In genomic region chrX:48897621-48898306, GRCh38 we compare ENCODE assay signal across 8 cellular contexts. TPM values are rescaled to one million over a fixed set of nuclear protein-coding genes. Genes with fewer than 3 reads are reported as not detected.
DNase-seq lines count a peak whose midpoint lies in the region; ATAC-seq and TF ChIP-seq lines count a peak whose summit lies in the region.

Gene PQBP1, plus strand, starts transcription at chrX:48897930. Its CDS starts 580 bp downstream, at chrX:48898510.
Gene TIMM17B, minus strand, starts transcription at chrX:48897768. Its CDS starts 19 bp downstream, at chrX:48897749.

- H3K4me1 Mint-ChIP-seq in GM23338 = no peaks in the 10 kb centered on the region; the same call in 2 of the 3 replicates
- H3K4me1 Mint-ChIP-seq in activated T-helper 17 cell treated with anti-CD3 and anti-CD28 coated beads, Interleukin-2, amount 50 U/mL, for 72 hours = peaks cover 6% of the 10 kb centered on the region
- H3K4me1 Mint-ChIP-seq in naive thymus-derived CD4-positive, alpha-beta T cell = peaks cover 6 to 42% (median 24%) of the 10 kb centered on the region in 7 donors
- H3K4me1 Mint-ChIP-seq in stimulated activated naive B cell treated with anti-CD40 and anti-IgM and Interleukin-4, amounts not matched to agents 10 μg/mL and 1 μg/mL and 100 μg/mL, for 72 hours = peaks cover 0 to 14% of the 10 kb centered on the region in 2 donors

- H3K27me3 ChIP-seq in DOHH2 (ENCODE audit: control insufficient read depth, low read length) (no peaks in the 10 kb centered on the region), GM23338 (ENCODE audit: insufficient read depth) (no peaks in the 10 kb centered on the region)
- no peaks in the 10 kb centered on the region for H3K27me3 ChIP-seq in naive thymus-derived CD4-positive, alpha-beta T cell (ENCODE audit: control insufficient read depth in 2 of 2, insufficient read depth in 2 of 2, low read length in 2 of 2)

- no peak for TF ChIP-seq CTCF in DOHH2 (IDR thresholded peaks at IDR 0.05; ENCODE audit: low read depth, low read length, poor library complexity, severe bottlenecking)
- TF ChIP-seq CTCF in GM23338 (conservative IDR thresholded peaks at IDR 0.05; ENCODE audit: low read depth in 2 of 2) = no peak

- H3K4me3 ChIP-seq in DOHH2 (ENCODE audit: low read length) = peak within 1 kb of the TSS; percentile 88
- peak within 1 kb of the TSS; percentile 83 for H3K4me3 ChIP-seq in GM23338
- peak within 1 kb of the TSS; percentile 91 for H3K4me3 ChIP-seq in naive thymus-derived CD4-positive, alpha-beta T cell (ENCODE audit: low read length)

- CTCF ChIA-PET in naive thymus-derived CD4-positive, alpha-beta T cell (lab: Charles Lee) = interaction anchor here (0.6 to 1.1 kb wide), 4 partner anchors 8 to 249 kb away, joined by 3 to 5 read pairs (median 4); no protein-coding TSS in a partner anchor

- intact Hi-C loops in naive thymus-derived CD4-positive, alpha-beta T cell (cut with micrococcal nuclease) = loop anchor here (1.0 to 10.0 kb wide), 17 partner anchors 14 to 1335 kb away; partner anchors contain the start of genes GRIPAP1 (in 2 of the 2), MAGIX (in 2 of the 2), PPP1R3F (in 2 of the 2) and SLC35A2 (in 2 of the 2)

- POLR2A ChIA-PET in naive thymus-derived CD4-positive, alpha-beta T cell (lab: Charles Lee) = interaction anchor here (0.7 to 4.1 kb wide), 13 partner anchors 10 to 358 kb away, joined by 3 to 29 read pairs (median 6); partner anchors contain the start of genes HDAC6, OTUD5, PIM2 and SLC35A2

- peak; percentile 90 for ATAC-seq in GM23338
- ATAC-seq in activated T-helper 17 cell treated with anti-CD3 and anti-CD28 coated beads, Interleukin-2, amount 50 U/mL, for 72 hours (replicated peaks) = peak; percentile 94
- ATAC-seq in naive thymus-derived CD4-positive, alpha-beta T cell = peak; percentile 92
- peak; percentile 90 to 92 for ATAC-seq in stimulated activated naive B cell treated with anti-CD40 and anti-IgM and Interleukin-4, amounts not matched to agents 10 μg/mL and 1 μg/mL and 100 μg/mL, for 72 hours (replicated peaks)

- H3K27ac Mint-ChIP-seq in GM23338 = peak within 1 kb of the TSS; percentile 97
- peak within 1 kb of the TSS; percentile 94 for H3K27ac Mint-ChIP-seq in activated T-helper 17 cell treated with anti-CD3 and anti-CD28 coated beads, Interleukin-2, amount 50 U/mL, for 72 hours
- peak within 1 kb of the TSS; percentile 89 to 98 (median 94) for H3K27ac Mint-ChIP-seq in naive thymus-derived CD4-positive, alpha-beta T cell
- H3K27ac Mint-ChIP-seq in stimulated activated naive B cell treated with anti-CD40 and anti-IgM and Interleukin-4, amounts not matched to agents 10 μg/mL and 1 μg/mL and 100 μg/mL, for 72 hours = peak within 1 kb of the TSS; percentile 97

- H3K9me3 ChIP-seq in DOHH2 (ENCODE audit: control insufficient read depth, insufficient read depth, low read length) = no peaks in the 10 kb centered on the region
- H3K9me3 ChIP-seq in naive thymus-derived CD4-positive, alpha-beta T cell (ENCODE audit: control insufficient read depth in 2 of 3, low read length in 3 of 3) = no peaks in the 10 kb centered on the region

- H3K9me2 ChIP-seq in DOHH2 (replicated peaks; ENCODE audit: control insufficient read depth, low read length) (no peaks in the 10 kb centered on the region), GM23338 (ENCODE audit: insufficient read depth) (no peaks in the 10 kb centered on the region)

- 0 out of 2 replicates have a peak within 1 kb of the TSS, but pooled peaks have one; percentile 52 for H2AFZ ChIP-seq in GM23338

- H3K79me2 ChIP-seq in DOHH2 (ENCODE audit: control insufficient read depth, low read length) = peaks cover 48% of the 10 kb centered on the region
- H3K79me2 ChIP-seq in GM23338 (replicated peaks; ENCODE audit: insufficient read depth) = peaks cover 41% of the 10 kb centered on the region

- peaks cover 3% of the 10 kb centered on the region for H3K27me3 Mint-ChIP-seq in GM23338 (ENCODE audit: insufficient read depth, low read depth, poor library complexity)
- no peaks in the 10 kb centered on the region for H3K27me3 Mint-ChIP-seq in activated T-helper 17 cell treated with anti-CD3 and anti-CD28 coated beads, Interleukin-2, amount 50 U/mL, for 72 hours
- no peaks in the 10 kb centered on the region for H3K27me3 Mint-ChIP-seq in naive thymus-derived CD4-positive, alpha-beta T cell
- peaks cover 0 to 5% of the 10 kb centered on the region in 2 donors for H3K27me3 Mint-ChIP-seq in stimulated activated naive B cell treated with anti-CD40 and anti-IgM and Interleukin-4, amounts not matched to agents 10 μg/mL and 1 μg/mL and 100 μg/mL, for 72 hours

- H3K36me3 ChIP-seq in DOHH2 (ENCODE audit: control insufficient read depth, low read length) = peaks cover 20% of the 10 kb centered on the region
- H3K36me3 ChIP-seq in GM23338 (ENCODE audit: insufficient read depth) = no peaks in the 10 kb centered on the region; the same call in 1 of the 2 replicates
- peaks cover 3 to 31% (median 6%) of the 10 kb centered on the region in 3 experiments for H3K36me3 ChIP-seq in naive thymus-derived CD4-positive, alpha-beta T cell (ENCODE audit: control insufficient read depth in 2 of 3, insufficient read depth in 3 of 3, low read length in 3 of 3)

- no peaks in the 10 kb centered on the region for H3K9me3 Mint-ChIP-seq in GM23338
- no peaks in the 10 kb centered on the region for H3K9me3 Mint-ChIP-seq in activated T-helper 17 cell treated with anti-CD3 and anti-CD28 coated beads, Interleukin-2, amount 50 U/mL, for 72 hours
- H3K9me3 Mint-ChIP-seq in naive thymus-derived CD4-positive, alpha-beta T cell = peaks cover 0 to 4% (median 0%) of the 10 kb centered on the region in 11 donors
- H3K9me3 Mint-ChIP-seq in stimulated activated naive B cell treated with anti-CD40 and anti-IgM and Interleukin-4, amounts not matched to agents 10 μg/mL and 1 μg/mL and 100 μg/mL, for 72 hours = no peaks in the 10 kb centered on the region

- peaks cover 41% of the 10 kb centered on the region for H3K36me3 Mint-ChIP-seq in GM23338 (ENCODE audit: low read depth)
- peaks cover 49% of the 10 kb centered on the region for H3K36me3 Mint-ChIP-seq in activated T-helper 17 cell treated with anti-CD3 and anti-CD28 coated beads, Interleukin-2, amount 50 U/mL, for 72 hours (ENCODE audit: low read depth)
- H3K36me3 Mint-ChIP-seq in naive thymus-derived CD4-positive, alpha-beta T cell = peaks cover 0 to 9% (median 0%) of the 10 kb centered on the region in 5 donors
- peaks cover 11 to 19% of the 10 kb centered on the region in 2 donors for H3K36me3 Mint-ChIP-seq in stimulated activated naive B cell treated with anti-CD40 and anti-IgM and Interleukin-4, amounts not matched to agents 10 μg/mL and 1 μg/mL and 100 μg/mL, for 72 hours

- DNase-seq in GM23338 (ENCODE audit: low spot score) (peak; percentile 90), LHCN-M2 (ENCODE audit: low read depth) (peak; percentile 95), RPMI8226 (peak; percentile 96), fibroblast of gingiva (ENCODE audit: low read depth) (peak; percentile 96)
- peak; percentile 71 to 93 (median 89) for DNase-seq in naive thymus-derived CD4-positive, alpha-beta T cell
- peak; percentile 85 for DNase-seq in stimulated activated naive B cell treated with anti-CD40 and anti-IgM and Interleukin-4, amounts not matched to agents 10 μg/mL and 1 μg/mL and 100 μg/mL, for 72 hours

- H3F3A ChIP-seq in DOHH2 (ENCODE audit: control insufficient read depth, insufficient read depth) (no peaks in the 10 kb centered on the region), GM23338 (replicated peaks; ENCODE audit: low read depth) (no peaks in the 10 kb centered on the region)

- H3K4me1 ChIP-seq in DOHH2 (ENCODE audit: control insufficient read depth, low read length) (peaks cover 13% of the 10 kb centered on the region), GM23338 (ENCODE audit: insufficient read depth) (no peaks in the 10 kb centered on the region; the same call in 1 of the 2 replicates)
- peaks cover 12 to 16% of the 10 kb centered on the region in 2 donors for H3K4me1 ChIP-seq in naive thymus-derived CD4-positive, alpha-beta T cell (ENCODE audit: control insufficient read depth in 2 of 2, insufficient read depth in 2 of 2, low read length in 2 of 2)

- H3K4me2 ChIP-seq in DOHH2 (ENCODE audit: low read length) (peak within 1 kb of the TSS; percentile 68), GM23338 (peak within 1 kb of the TSS; percentile 93)

- H4K20me1 ChIP-seq in DOHH2 (ENCODE audit: control insufficient read depth, insufficient read depth, low read depth, low read length) = 0 out of 2 replicates have a peak, but pooled peaks cover 3% of the 10 kb centered on the region
- H4K20me1 ChIP-seq in GM23338 (replicated peaks; ENCODE audit: insufficient read depth) = no peaks in the 10 kb centered on the region

- H3K4me3 Mint-ChIP-seq in GM23338 = peak within 1 kb of the TSS; percentile 88
- H3K4me3 Mint-ChIP-seq in activated T-helper 17 cell treated with anti-CD3 and anti-CD28 coated beads, Interleukin-2, amount 50 U/mL, for 72 hours = peak within 1 kb of the TSS; percentile 85
- peak within 1 kb of the TSS; percentile 83 to 100 (median 91) for H3K4me3 Mint-ChIP-seq in naive thymus-derived CD4-positive, alpha-beta T cell
- peak within 1 kb of the TSS; percentile 93 to 94 for H3K4me3 Mint-ChIP-seq in stimulated activated naive B cell treated with anti-CD40 and anti-IgM and Interleukin-4, amounts not matched to agents 10 μg/mL and 1 μg/mL and 100 μg/mL, for 72 hours

- H3K27ac ChIP-seq in DOHH2 (ENCODE audit: low read depth, low read length) = peak within 1 kb of the TSS; percentile 81
- H3K27ac ChIP-seq in GM23338 (ENCODE audit: low read depth) = peak within 1 kb of the TSS; percentile 97
- H3K27ac ChIP-seq in naive thymus-derived CD4-positive, alpha-beta T cell (ENCODE audit: low read depth, low read length) = peak within 1 kb of the TSS; percentile 98

TF ChIP-seq in GM23338, 12 proteins besides CTCF, POLR2A, EP300 and RAD21:
- TF ChIP-seq STAT1 (IDR thresholded peaks at IDR 0.05; ENCODE audit: unreplicated experiment) (no peak), POLR2AphosphoS5 (IDR thresholded peaks at IDR 0.05; ENCODE audit: low read depth) (peak; percentile 86), CREB1 (CRISPR knock-in tag; IDR thresholded peaks at IDR 0.05; ENCODE audit: low read depth) (peak; percentile 78)

RNA-seq across cellular contexts. Expression of gene PQBP1, which starts in this region (rescaled TPM):
- 53.2 and 63.4 TPM in 2 replicates for total RNA-seq in GM23338 (2014; rRNA removed; shearing (Covaris generic))
- 121 and 130 TPM in 2 replicates for polyA plus RNA-seq in GM23338 (2016; fragmentation: Nextera tagmentation; extraction: Ambion mirVana)
- 43.9 and 53.2 TPM in 2 replicates for total RNA-seq in LHCN-M2 (2014; rRNA removed)
- polyA plus RNA-seq in LHCN-M2 (2012) = 93.3 TPM
- 10 to 100 TPM; 62.6 to 95.7 TPM for total RNA-seq in activated T-helper 17 cell treated with anti-CD3 and anti-CD28 coated beads, Interleukin-2, amount 50 U/mL, for 72 hours
- 10 to 100 TPM; 64.1 to 89.5 (median 74.6) TPM for total RNA-seq in naive thymus-derived CD4-positive, alpha-beta T cell
- 100 to 1,000 TPM; 110 to 125 TPM for polyA plus RNA-seq in naive thymus-derived CD4-positive, alpha-beta T cell

RNA-seq across cellular contexts. Expression of gene TIMM17B, which starts in this region (rescaled TPM):
- total RNA-seq in GM23338 (2014; rRNA removed; shearing (Covaris generic)) = 61.3 and 67.1 TPM in 2 replicates
- polyA plus RNA-seq in GM23338 (2016; fragmentation: Nextera tagmentation; extraction: Ambion mirVana) = 147 and 158 TPM in 2 replicates
- total RNA-seq in LHCN-M2 (2014; rRNA removed) = 36.6 and 41.2 TPM in 2 replicates
- 57.0 TPM for polyA plus RNA-seq in LHCN-M2 (2012)
- 10 to 100 TPM; 54.4 to 66.3 TPM for total RNA-seq in activated T-helper 17 cell treated with anti-CD3 and anti-CD28 coated beads, Interleukin-2, amount 50 U/mL, for 72 hours
- 10 to 100 TPM; 41.1 to 46.6 (median 44.2) TPM for total RNA-seq in naive thymus-derived CD4-positive, alpha-beta T cell
- 10 to 100 TPM; 55.8 to 57.0 TPM for polyA plus RNA-seq in naive thymus-derived CD4-positive, alpha-beta T cell

Comparison
In these comparisons a context has a peak if more than half of its experiments do, and no peak if none do; other contexts are left out.
1. Peak in every context shown above with its lines: DNase-seq, ATAC-seq, H3K4me3 ChIP-seq and H3K27ac ChIP-seq.